In the genomic region with DNA sequence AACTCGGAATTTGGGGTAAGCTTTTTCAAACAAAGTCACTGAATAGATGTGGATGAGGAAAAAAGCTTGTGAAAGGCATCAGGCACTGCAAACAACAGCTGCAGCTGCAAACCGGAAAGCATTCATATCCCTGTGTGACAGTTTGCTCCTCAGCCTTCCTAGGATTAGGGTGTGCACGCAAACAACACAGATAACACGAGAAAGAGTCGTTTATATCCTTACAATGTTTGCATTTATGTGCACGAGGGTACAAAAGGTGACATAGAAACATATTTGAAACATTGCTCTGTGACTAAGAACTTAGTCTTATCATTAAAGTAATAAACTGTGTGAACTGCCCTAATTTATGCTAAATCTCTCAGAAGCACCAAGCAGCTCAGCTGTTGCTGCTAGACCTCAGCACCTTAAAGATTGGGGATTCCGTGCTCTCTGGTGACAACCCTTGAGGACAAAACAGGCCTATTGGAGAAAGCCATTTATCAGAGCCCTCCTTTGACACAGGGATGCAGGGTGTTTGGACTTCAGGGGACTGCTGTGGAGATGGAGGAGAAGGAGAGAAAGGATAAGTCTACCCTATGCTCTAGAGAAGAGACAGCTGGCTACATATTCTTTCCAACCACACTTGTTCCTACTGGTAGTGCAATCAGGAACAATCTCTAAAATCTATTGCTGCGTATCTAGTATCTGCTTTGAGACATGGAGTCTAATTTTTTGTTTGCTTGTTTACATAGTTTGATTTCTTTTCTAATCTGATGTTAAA, we compare ENCODE assay signal across 13 cellular contexts.
A peak's percentile ranks its signal among the peaks of the same experiment; 100 is the strongest.
DNase-seq lines count a peak whose midpoint lies in the region; ATAC-seq and TF ChIP-seq lines count a peak whose summit lies in the region.
"Had no signal": no experiment of that assay in that cellular context is flagged by ENCODE, and none has a peak within 500 bp of the region (broad histone marks: within the 10 kb centered on the region; RNA-seq: fewer than 3 reads in every experiment).

No MANE protein-coding gene starts in this region.

- DNase-seq in GM04504 (ENCODE audit: low read depth): peak; percentile 35
- peak; percentile 13 for DNase-seq in NCI-H524 treated with DMSO at 0.1 percent for 48 hours (lab: John Stamatoyannopoulos, UW)
- peak; percentile 4 to 22 for DNase-seq in erythroblast (lab: John Stamatoyannopoulos, UW)
- peak; percentile 20 for DNase-seq in putamen (ENCODE audit: low spot score)
- DNase-seq in A673 (ENCODE audit: low spot score): no peak
- DNase-seq in kidney tubule cell (ENCODE audit: low spot score): no peak
- no peak for DNase-seq in NCI-H1105 treated with DMSO at 0.1 percent for 48 hours (lab: John Stamatoyannopoulos, UW)
- DNase-seq: DMS79 treated with DMSO at 0.1 percent for 48 hours; naive B cell; stimulated activated CD4-positive, alpha-beta T cell treated with anti-CD3 and anti-CD28 coated beads, Interleukin-4, amount 100 ng/mL, for 1 hour; T-helper 17 cell had no signal

- H3K4me1 ChIP-seq in A673 (ENCODE audit: insufficient read depth, low read length, poor library complexity, severe bottlenecking): no peaks in the 10 kb centered on the region
- H3K4me1 ChIP-seq: breast epithelium had no signal

- no peak overlapping the region for H3K4me3 ChIP-seq in A673 (ENCODE audit: low read depth, low read length, poor library complexity, severe bottlenecking)
- H3K4me3 ChIP-seq: breast epithelium had no signal

- POLR2A ChIA-PET in A673 (lab: Charles Lee; ENCODE audit: low non-redundant PET): no interaction called here

- H3K27ac ChIP-seq in A673 (ENCODE audit: low read depth, low read length, poor library complexity, severe bottlenecking): no peak overlapping the region
- H3K27ac ChIP-seq: breast epithelium had no signal

- H3K27me3 ChIP-seq in A673 (replicated peaks; ENCODE audit: insufficient read depth, low read depth, low read length, poor library complexity): no peaks in the 10 kb centered on the region
- H3K27me3 ChIP-seq: breast epithelium had no signal

- H3K9me3 ChIP-seq in A673 (ENCODE audit: low read depth, low read length, poor library complexity, severe bottlenecking): no peaks in the 10 kb centered on the region
- H3K9me3 ChIP-seq: breast epithelium had no signal

- CTCF ChIA-PET in A673 (lab: Charles Lee): no interaction called here

- no TSS peak for BruUV-seq in A673 (replicated peaks; lab: Mats Ljungman, UMichigan)

- TF ChIP-seq CTCF in A673 (conservative IDR thresholded peaks at IDR 0.05; ENCODE audit: low read depth, low read length): no peak

- intact Hi-C loops in A673 (cut with micrococcal nuclease; ENCODE audit: unreplicated experiment): no loop called here

- no peak for TF ChIP-seq POLR2A in erythroblast (IDR thresholded peaks at IDR 0.05; ENCODE audit: low read length)

- no peak for ATAC-seq in HG03460 (IDR thresholded peaks at IDR 0.05; ENCODE audit: unreplicated experiment)
- ATAC-seq: T-helper 17 cell had no signal

- H3K36me3 ChIP-seq in A673 (ENCODE audit: insufficient read depth, low read length, poor library complexity, severe bottlenecking): no peaks in the 10 kb centered on the region
- H3K36me3 ChIP-seq: breast epithelium had no signal

Comparison
In these comparisons a context has a peak if more than half of its experiments do, and no peak if none do; other contexts are left out.
1. DNase-seq: peak in GM04504 (single experiment), NCI-H524 treated with DMSO at 0.1 percent for 48 hours (single experiment), erythroblast (2 of 2) and putamen (single experiment); none in A673 (single experiment), kidney tubule cell (single experiment) and NCI-H1105 treated with DMSO at 0.1 percent for 48 hours (single experiment).